26 cellular contexts compared by ENCODE assay signal in genomic region chr10:8150401-8150905, GRCh38.
DNase-seq lines count a peak whose midpoint lies in the region; ATAC-seq lines count a peak whose summit lies in the region.
"Had no signal": no experiment of that assay in that cellular context is flagged by ENCODE, and none has a peak within 500 bp of the region (broad histone marks: within the 10 kb centered on the region; RNA-seq: fewer than 3 reads in every experiment).

No MANE protein-coding gene starts in this region.

- no peak overlapping the region for H3K4me3 Mint-ChIP-seq in activated T-helper 1 cell treated with anti-CD3 and anti-CD28 coated beads, Interleukin-12 subunit alpha, Interleukin-12 subunit beta, Interleukin-2, Interleukin-4 antibody, amounts not matched to agents 30 ng/mL and 10 ng/mL and 1 ng/mL, durations not matched to agents 14 hours and 24 hours and 36 hours
- H3K4me3 Mint-ChIP-seq: CD4-positive, alpha-beta memory T cell had no signal

- H3K36me3 Mint-ChIP-seq in activated T-helper 1 cell treated with anti-CD3 and anti-CD28 coated beads, Interleukin-12 subunit alpha, Interleukin-12 subunit beta, Interleukin-2, Interleukin-4 antibody, amounts not matched to agents 30 ng/mL and 10 ng/mL and 1 ng/mL, durations not matched to agents 14 hours and 24 hours and 36 hours (ENCODE audit: low read depth) = no peaks in the 10 kb centered on the region
- H3K36me3 Mint-ChIP-seq: CD4-positive, alpha-beta memory T cell had no signal

- peaks cover 8% of the 10 kb centered on the region for H3K4me1 Mint-ChIP-seq in activated T-helper 1 cell treated with anti-CD3 and anti-CD28 coated beads, Interleukin-12 subunit alpha, Interleukin-12 subunit beta, Interleukin-2, Interleukin-4 antibody, amounts not matched to agents 30 ng/mL and 10 ng/mL and 1 ng/mL, durations not matched to agents 14 hours and 24 hours and 36 hours (ENCODE audit: low read depth)

- intact Hi-C loops in activated T-helper 1 cell treated with anti-CD3 and anti-CD28 coated beads, Interleukin-12 subunit alpha, Interleukin-12 subunit beta, Interleukin-2, Interleukin-4 antibody, amounts not matched to agents 30 ng/mL and 10 ng/mL and 1 ng/mL, durations not matched to agents 14 hours and 24 hours and 36 hours (cut with micrococcal nuclease) = no loop called here

- H3K27me3 ChIP-seq in H7 (ENCODE audit: control insufficient read depth, insufficient read depth, low read length) (no peaks in the 10 kb centered on the region), MG63 (no peaks in the 10 kb centered on the region)
- H3K27me3 ChIP-seq: SJCRH30 had no signal

- H3K36me3 ChIP-seq in H7 (replicated peaks; ENCODE audit: control insufficient read depth, insufficient read depth, low read length) (no peaks in the 10 kb centered on the region), MG63 (no peaks in the 10 kb centered on the region)
- H3K36me3 ChIP-seq: SJCRH30 had no signal

- ATAC-seq in HG03135 (IDR thresholded peaks at IDR 0.05; ENCODE audit: unreplicated experiment) = no peak
- ATAC-seq: GM12878, Right ventricle myocardium inferior, SK-N-SH treated with all-trans-retinoic acid at 6 μM for 48 hours had no signal

- H3K27me3 Mint-ChIP-seq in activated T-helper 1 cell treated with anti-CD3 and anti-CD28 coated beads, Interleukin-12 subunit alpha, Interleukin-12 subunit beta, Interleukin-2, Interleukin-4 antibody, amounts not matched to agents 30 ng/mL and 10 ng/mL and 1 ng/mL, durations not matched to agents 14 hours and 24 hours and 36 hours (ENCODE audit: insufficient read depth) = peaks cover 23% of the 10 kb centered on the region

- H3K4me3 ChIP-seq in H7 (ENCODE audit: insufficient read depth, low read depth, low read length) = no peak overlapping the region
- no peak overlapping the region for H3K4me3 ChIP-seq in MG63
- H3K4me3 ChIP-seq: GM12878, SJCRH30 had no signal

- no peaks in the 10 kb centered on the region for H3K9me3 Mint-ChIP-seq in activated T-helper 1 cell treated with anti-CD3 and anti-CD28 coated beads, Interleukin-12 subunit alpha, Interleukin-12 subunit beta, Interleukin-2, Interleukin-4 antibody, amounts not matched to agents 30 ng/mL and 10 ng/mL and 1 ng/mL, durations not matched to agents 14 hours and 24 hours and 36 hours
- H3K9me3 Mint-ChIP-seq: CD4-positive, alpha-beta memory T cell had no signal

- no peaks in the 10 kb centered on the region for H3K9me3 ChIP-seq in MG63
- H3K9me3 ChIP-seq: SJCRH30 had no signal

- peak; percentile 28 for DNase-seq in H7
- DNase-seq in MG63 = peak; percentile 38
- peak; percentile 9 to 39 for DNase-seq in dermis microvascular lymphatic vessel endothelial cell (ENCODE audit: low read depth in 2 of 2)
- no peak for DNase-seq in NCI-H1092 (lab: John Stamatoyannopoulos, UW)
- DNase-seq in activated T-helper 1 cell treated with anti-CD3 and anti-CD28 coated beads, Interleukin-12 subunit alpha, Interleukin-12 subunit beta, Interleukin-2, Interleukin-4 antibody, amounts not matched to agents 30 ng/mL and 10 ng/mL and 1 ng/mL, durations not matched to agents 14 hours and 24 hours and 36 hours (ENCODE audit: low spot score) = no peak
- DNase-seq in OCI-M2 (lab: John Stamatoyannopoulos, UW; ENCODE audit: unreplicated experiment) = no peak
- DNase-seq: C1 segment of cervical spinal cord; CD4-positive, alpha-beta memory T cell; COR-L47; EL; GDM1; IMR-90; KG1; NCI-H1092 treated with DMSO at 0.1 percent for 48 hours; NCI-H1436; NCI-H187; NCI-H2081 treated with DMSO at 0.1 percent for 48 hours; NCI-H2171; NCI-H345; NCI-H524; NCI-H774; SJCRH30 had no signal

- H3K27ac Mint-ChIP-seq in activated T-helper 1 cell treated with anti-CD3 and anti-CD28 coated beads, Interleukin-12 subunit alpha, Interleukin-12 subunit beta, Interleukin-2, Interleukin-4 antibody, amounts not matched to agents 30 ng/mL and 10 ng/mL and 1 ng/mL, durations not matched to agents 14 hours and 24 hours and 36 hours = no peak overlapping the region
- H3K27ac Mint-ChIP-seq: CD4-positive, alpha-beta memory T cell had no signal

Comparison
In these comparisons a context has a peak if more than half of its experiments do, and no peak if none do; other contexts are left out.
1. DNase-seq: peak in H7 (single experiment), MG63 (single experiment) and dermis microvascular lymphatic vessel endothelial cell (2 of 2); none in NCI-H1092 (single experiment), activated T-helper 1 cell treated with anti-CD3 and anti-CD28 coated beads, Interleukin-12 subunit alpha, Interleukin-12 subunit beta, Interleukin-2, Interleukin-4 antibody, amounts not matched to agents 30 ng/mL and 10 ng/mL and 1 ng/mL, durations not matched to agents 14 hours and 24 hours and 36 hours (single experiment) and OCI-M2 (single experiment).